In genomic region chr22:27755521-27756211, GRCh38 we compare ENCODE assay signal across 2 cellular contexts.
TF ChIP-seq lines count a peak whose summit lies in the region.

No MANE protein-coding gene starts in this region.

TF ChIP-seq in HepG2, 621 proteins besides CTCF, POLR2A, EP300 and RAD21:
- TF ChIP-seq GTF2F1 (IDR thresholded peaks at IDR 0.05; ENCODE audit: low read length) (no peak), ZNF225 (CRISPR knock-in tag; IDR thresholded peaks at IDR 0.05) (no peak), FOXP4 (CRISPR knock-in tag; IDR thresholded peaks at IDR 0.05) (no peak), TCF7L2 (IDR thresholded peaks at IDR 0.05; ENCODE audit: low read depth, low read length) (no peak), SP140L (CRISPR knock-in tag; IDR thresholded peaks at IDR 0.05; ENCODE audit: borderline replicate concordance) (no peak), ZNF660 (CRISPR knock-in tag; IDR thresholded peaks at IDR 0.05; ENCODE audit: borderline replicate concordance, low read depth) (no peak), TSC22D2 (CRISPR knock-in tag; IDR thresholded peaks at IDR 0.05; ENCODE audit: borderline replicate concordance) (no peak)

TF ChIP-seq in H1, 55 proteins besides CTCF, POLR2A, EP300 and RAD21:
- no peak for TF ChIP-seq ATF3 (IDR thresholded peaks at IDR 0.05; ENCODE audit: insufficient read depth, low read depth, low read length)
- TF ChIP-seq SIRT6 (IDR thresholded peaks at IDR 0.05; ENCODE audit: low read length), result no peak
- TF ChIP-seq CBX5 (IDR thresholded peaks at IDR 0.05; ENCODE audit: low read depth, low read length), result no peak
- TF ChIP-seq MAX (IDR thresholded peaks at IDR 0.05), result no peak
- no peak for TF ChIP-seq SAP30 (IDR thresholded peaks at IDR 0.05; ENCODE audit: insufficient read depth, insufficient replicate concordance, low read length)
- no peak for TF ChIP-seq RNF2 (IDR thresholded peaks at IDR 0.05; ENCODE audit: borderline replicate concordance, low read depth, low read length, missing control alignments, poor library complexity, severe bottlenecking)
- TF ChIP-seq SP1 (IDR thresholded peaks at IDR 0.05; ENCODE audit: low read depth, low read length), result no peak
- TF ChIP-seq CEBPB (IDR thresholded peaks at IDR 0.05; ENCODE audit: low read depth, low read length), result no peak
